23 cellular contexts compared by ENCODE assay signal in genomic region chr14:85344847-85345591, GRCh38.
"Had no signal": no experiment of that assay in that cellular context is flagged by ENCODE, and none has a peak within 500 bp of the region (broad histone marks: within the 10 kb centered on the region; RNA-seq: fewer than 3 reads in every experiment).

No MANE protein-coding gene starts in this region.

- H3K27me3 ChIP-seq: breast epithelium, Peyer's patch, SJCRH30 had no signal

- H3K4me1 ChIP-seq: breast epithelium, Peyer's patch, SJCRH30 had no signal

- DNase-seq: activated CD4-positive, alpha-beta T cell treated with anti-CD3 and anti-CD28 coated beads for 48 hours; activated CD4-positive, alpha-beta T cell treated with anti-CD3 and anti-CD28 coated beads, Interleukin-2, amount 50 U/mL, for 4 hours; activated CD4-positive, CD25-positive, alpha-beta regulatory T cell treated with anti-CD3 and anti-CD28 coated beads, Interleukin-2, amount 50 U/mL, for 72 hours; activated CD8-positive, alpha-beta memory T cell treated with anti-CD3 and anti-CD28 coated beads, Interleukin-2, amount 50 U/mL, for 48 hours; activated CD8-positive, alpha-beta T cell treated with anti-CD3 and anti-CD28 coated beads, Interleukin-2, amount 10 ng/mL, durations not matched to agents 7 days and 5 days; activated effector memory CD4-positive, alpha-beta T cell treated with Interleukin-2 at 50 U/mL for 16 hours; activated naive CD4-positive, alpha-beta T cell; activated T-cell treated with anti-CD3 and anti-CD28 coated beads, Interleukin-2, amount 50 U/mL, for 1 hour; aorta; central memory CD4-positive, alpha-beta T cell; Karpas-422; NCI-H1930; NCI-H2171; NCI-H2227 treated with DMSO at 0.1 percent for 48 hours; NCI-H446 treated with DMSO at 0.1 percent for 48 hours; NCI-H524 treated with DMSO at 0.1 percent for 48 hours; NCI-H748 treated with DMSO at 0.1 percent for 48 hours; Peyer's patch; Right ventricle myocardium superior had no signal

- H3K4me3 ChIP-seq: breast epithelium, Peyer's patch, SJCRH30 had no signal

- H3K36me3 ChIP-seq: breast epithelium, Peyer's patch, SJCRH30 had no signal

- H3K27ac ChIP-seq: breast epithelium, Peyer's patch, RWPE1, SJCRH30 had no signal

- H3K9me3 ChIP-seq: breast epithelium, Peyer's patch, SJCRH30 had no signal

- ATAC-seq: activated CD8-positive, alpha-beta T cell treated with anti-CD3 and anti-CD28 coated beads, Interleukin-2, amount 10 ng/mL, durations not matched to agents 7 days and 5 days; WTC11 had no signal
